15 cellular contexts compared by ENCODE assay signal in the genomic region with DNA sequence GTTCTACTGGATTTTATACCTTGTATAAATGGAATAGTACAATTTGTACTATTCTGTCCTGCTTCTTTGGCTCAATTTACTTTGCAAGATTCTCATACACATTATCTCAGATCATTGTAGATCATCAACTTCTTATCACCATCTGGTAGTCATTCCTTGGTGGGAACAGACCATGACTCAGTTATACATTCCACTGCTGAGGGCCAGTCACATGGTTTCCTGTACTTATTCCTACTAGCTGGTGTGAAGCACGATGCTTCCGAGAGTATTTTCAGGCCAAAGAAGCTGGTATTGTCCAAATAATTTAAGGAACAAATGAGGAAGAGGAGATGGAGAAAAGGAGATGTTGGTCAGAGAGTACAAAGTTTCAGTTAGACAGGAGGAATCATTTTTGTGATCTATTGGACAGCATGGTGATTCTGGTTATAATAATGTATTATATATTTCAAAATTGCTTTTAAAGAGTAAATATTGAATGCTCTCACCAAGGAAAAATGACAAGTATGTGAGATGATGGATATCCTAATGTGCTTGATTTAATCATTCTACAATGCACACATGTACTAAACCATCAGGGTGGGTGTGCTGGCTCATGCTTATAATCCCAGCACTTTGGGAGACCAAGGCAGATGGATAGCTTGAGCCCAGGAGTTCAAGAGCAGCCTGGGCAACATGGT.
DNase-seq lines count a peak whose midpoint lies in the region; TF ChIP-seq lines count a peak whose summit lies in the region.
"Had no signal": no experiment of that assay in that cellular context is flagged by ENCODE, and none has a peak within 500 bp of the region (broad histone marks: within the 10 kb centered on the region; RNA-seq: fewer than 3 reads in every experiment).

No MANE protein-coding gene starts in this region.

- no peak overlapping the region for H3K4me3 ChIP-seq in AG09309 (ENCODE audit: control insufficient read depth, low read depth, low read length)
- no peak overlapping the region for H3K4me3 ChIP-seq in KMS-11 (IDR thresholded peaks at IDR 0.05; ENCODE audit: insufficient read depth, low read depth, low read length)
- no peak overlapping the region for H3K4me3 ChIP-seq in cardiac fibroblast (replicated peaks in 1 of 2; ENCODE audit: low read depth in 2 of 2, low read length in 2 of 2)

- H3K36me3 Mint-ChIP-seq in CD14-positive monocyte = no peaks in the 10 kb centered on the region
- H3K36me3 Mint-ChIP-seq: mesothelial cell of epicardium had no signal

- H4K20me1 ChIP-seq in KMS-11 (ENCODE audit: insufficient read depth) = no peaks in the 10 kb centered on the region

- peaks cover 0 to 2% (median 0%) of the 10 kb centered on the region in 7 donors for H3K9me3 Mint-ChIP-seq in CD14-positive monocyte
- H3K9me3 Mint-ChIP-seq: activated T-cell treated with anti-CD3 and anti-CD28 coated beads, Interleukin-2, amount 50 U/mL, for 24 hours; CD4-positive, alpha-beta T cell had no signal

- TF ChIP-seq CTCF in AG09309 (IDR thresholded peaks at IDR 0.05; ENCODE audit: control insufficient read depth, insufficient read depth, low read depth, low read length, missing control alignments) = no peak
- no peak for TF ChIP-seq CTCF in KMS-11 (conservative IDR thresholded peaks at IDR 0.05; ENCODE audit: low read depth, low read length)
- no peak for TF ChIP-seq CTCF in cardiac fibroblast (IDR thresholded peaks at IDR 0.05; ENCODE audit: low read depth, low read length)
- TF ChIP-seq CTCF in CD14-positive monocyte (IDR thresholded peaks at IDR 0.05) = no peak

- no peaks in the 10 kb centered on the region for H3K27me3 ChIP-seq in KMS-11 (ENCODE audit: insufficient read depth, low read depth)

- intact Hi-C loops in CD14-positive monocyte (cut with micrococcal nuclease) = no loop called here

- DNase-seq in AG09309 (ENCODE audit: low read depth) = peak; percentile 55
- DNase-seq in cardiac fibroblast (ENCODE audit: low read depth in 2 of 2) = peak; percentile 63 to 86
- peak; percentile 84 for DNase-seq in kidney tubule cell (ENCODE audit: low spot score)
- no peak for DNase-seq in stimulated activated CD4-positive, alpha-beta T cell treated with anti-CD3 and anti-CD28 coated beads, Interleukin-12 subunit alpha, Interleukin-12 subunit beta, amount 100 ng/mL, for 4 hours
- no peak for DNase-seq in CD14-positive monocyte (ENCODE audit: low spot score)
- no peak for DNase-seq in activated CD4-positive, alpha-beta T cell treated with anti-CD3 and anti-CD28 coated beads for 4 hours
- DNase-seq in NCI-H2107 (lab: John Stamatoyannopoulos, UW) = no peak
- DNase-seq: activated T-cell treated with anti-CD3 and anti-CD28 coated beads, Interleukin-2, amount 50 U/mL, for 24 hours; CD4-positive, alpha-beta T cell; NCI-H2171; posterior cingulate gyrus; stimulated activated CD4-positive, alpha-beta T cell treated with anti-CD3 and anti-CD28 coated beads, Interleukin-2, amount 100 ng/mL, for 24 hours; SW 1271 had no signal

- H3K4me3 Mint-ChIP-seq in CD14-positive monocyte = no peak overlapping the region
- H3K4me3 Mint-ChIP-seq: activated T-cell treated with anti-CD3 and anti-CD28 coated beads, Interleukin-2, amount 50 U/mL, for 24 hours; CD4-positive, alpha-beta T cell; mesothelial cell of epicardium had no signal

- peak overlapping the region; percentile 96; the same call in 1 of the 2 replicates for H3K27ac ChIP-seq in KMS-11

- H3K4me1 Mint-ChIP-seq in CD14-positive monocyte = peaks cover 13% of the 10 kb centered on the region

- no peak overlapping the region for H2AFZ ChIP-seq in KMS-11 (ENCODE audit: low read depth)

- peak overlapping the region; percentile 45 for H3K4me2 ChIP-seq in KMS-11

- H3K9ac ChIP-seq in KMS-11 = no peak overlapping the region

- peaks cover 91% of the 10 kb centered on the region for H3K4me1 ChIP-seq in KMS-11 (ENCODE audit: low read depth, poor library complexity, severe bottlenecking)

- no peaks in the 10 kb centered on the region for H3K36me3 ChIP-seq in KMS-11 (ENCODE audit: insufficient read depth)

- no peaks in the 10 kb centered on the region for H3K79me2 ChIP-seq in KMS-11 (ENCODE audit: insufficient read depth, low read depth)

- H3K27me3 Mint-ChIP-seq in CD14-positive monocyte (ENCODE audit: low read depth in 3 of 3) = peaks cover 3 to 5% (median 5%) of the 10 kb centered on the region in 3 donors

- H3K27ac Mint-ChIP-seq in CD14-positive monocyte = no peak overlapping the region
- H3K27ac Mint-ChIP-seq: activated T-cell treated with anti-CD3 and anti-CD28 coated beads, Interleukin-2, amount 50 U/mL, for 24 hours; CD4-positive, alpha-beta T cell; mesothelial cell of epicardium had no signal

Comparison
In these comparisons a context has a peak if more than half of its experiments do, and no peak if none do; other contexts are left out.
1. DNase-seq: peak in AG09309 (single experiment), cardiac fibroblast (2 of 2) and kidney tubule cell (single experiment); none in stimulated activated CD4-positive, alpha-beta T cell treated with anti-CD3 and anti-CD28 coated beads, Interleukin-12 subunit alpha, Interleukin-12 subunit beta, amount 100 ng/mL, for 4 hours (single experiment), CD14-positive monocyte (single experiment), activated CD4-positive, alpha-beta T cell treated with anti-CD3 and anti-CD28 coated beads for 4 hours (0 of 2) and NCI-H2107 (single experiment).